17 cellular contexts compared by ENCODE assay signal in genomic region chr5:93576015-93576414, GRCh38. TPM values are rescaled to one million over a fixed set of nuclear protein-coding genes. Genes with fewer than 3 reads are reported as not detected.
DNase-seq lines count a peak whose midpoint lies in the region; ATAC-seq and TF ChIP-seq lines count a peak whose summit lies in the region.
"Had no signal": no experiment of that assay in that cellular context is flagged by ENCODE, and none has a peak within 500 bp of the region (broad histone marks: within the 10 kb centered on the region; RNA-seq: fewer than 3 reads in every experiment).

No MANE protein-coding gene starts in this region.

- H3K27me3 ChIP-seq in muscle layer of duodenum (ENCODE audit: low read depth, low read length), result peaks cover 66% of the 10 kb centered on the region

- H3K4me3 ChIP-seq in muscle layer of duodenum (ENCODE audit: low read depth in 1 of 2, low read length in 2 of 2), result no peak overlapping the region
- H3K4me3 ChIP-seq: GM23248 had no signal

- no peak for TF ChIP-seq CTCF in brain (conservative IDR thresholded peaks at IDR 0.05)
- TF ChIP-seq CTCF in type B pancreatic cell (conservative IDR thresholded peaks at IDR 0.05), result no peak

- H3K27me3 Mint-ChIP-seq in brain (peaks cover 46% of the 10 kb centered on the region), type B pancreatic cell (peaks cover 88% of the 10 kb centered on the region)

- H3K9me3 Mint-ChIP-seq in brain (peaks cover 2 to 29% (median 16%) of the 10 kb centered on the region in 5 experiments), type B pancreatic cell (no peaks in the 10 kb centered on the region)

- H3K27ac ChIP-seq in muscle layer of duodenum (ENCODE audit: low read length), result peak overlapping the region; percentile 19
- H3K27ac ChIP-seq: GM23248 had no signal

- peaks cover 31% of the 10 kb centered on the region for H3K36me3 Mint-ChIP-seq in brain
- H3K36me3 Mint-ChIP-seq in type B pancreatic cell, result no peaks in the 10 kb centered on the region
- H3K36me3 Mint-ChIP-seq: CD4-positive, alpha-beta memory T cell had no signal

- H3K4me3 Mint-ChIP-seq in brain (peak overlapping the region; percentile 70 to 83 (median 82)), type B pancreatic cell (peak overlapping the region; percentile 57)
- H3K4me3 Mint-ChIP-seq: CD4-positive, alpha-beta memory T cell had no signal

- ATAC-seq in HG02885 (IDR thresholded peaks at IDR 0.05; ENCODE audit: poor library complexity, unreplicated experiment), result no peak

- peaks cover 75% of the 10 kb centered on the region for H3K4me1 Mint-ChIP-seq in brain
- H3K4me1 Mint-ChIP-seq in type B pancreatic cell (ENCODE audit: unreplicated experiment), result peaks cover 45% of the 10 kb centered on the region

- DNase-seq in HuH-7.5 (ENCODE audit: low spot score), result peak; percentile 6
- DNase-seq in type B pancreatic cell (ENCODE audit: extremely low spot score, unreplicated experiment), result no peak
- DNase-seq in activated CD8-positive, alpha-beta memory T cell treated with anti-CD3 and anti-CD28 coated beads, Interleukin-2, amount 50 U/mL, for 48 hours, result no peak
- no peak for DNase-seq in activated effector memory CD4-positive, alpha-beta T cell treated with Interleukin-2 at 50 U/mL for 16 hours
- DNase-seq: Calu3; CD4-positive, alpha-beta memory T cell; GM23248; NCI-H1417; NCI-H1930; NCI-H2171; NCI-H446; NCI-H69; RPMI8226; SIG-M5 had no signal

- no peaks in the 10 kb centered on the region for H3K36me3 ChIP-seq in muscle layer of duodenum (ENCODE audit: control insufficient read depth in 1 of 2, insufficient read depth in 2 of 2, low read length in 2 of 2)

- H3K4me1 ChIP-seq in muscle layer of duodenum (ENCODE audit: control insufficient read depth in 1 of 2, insufficient read depth in 2 of 2, low read length in 2 of 2), result peaks cover 0 to 34% of the 10 kb centered on the region in 2 donors

- peak overlapping the region in 4 of 5 experiments; percentile 60 to 99 (median 97) for H3K27ac Mint-ChIP-seq in brain
- no peak overlapping the region for H3K27ac Mint-ChIP-seq in type B pancreatic cell
- H3K27ac Mint-ChIP-seq: CD4-positive, alpha-beta memory T cell had no signal

- H3K9me3 ChIP-seq in muscle layer of duodenum (ENCODE audit: control insufficient read depth in 1 of 2, low read length in 2 of 2), result no peaks in the 10 kb centered on the region

RNA-seq across cellular contexts. Expression of gene NR2F1-AS1, which starts 5.0 kb away (rescaled TPM):
- 35.2 TPM for polyA plus RNA-seq in brain (ENCODE audit: insufficient read depth, low read depth, low replicate concordance)
- total RNA-seq in type B pancreatic cell (ENCODE audit: low replicate concordance), result 1.8 and 19.0 TPM in 2 replicates
- total RNA-seq: CD4-positive, alpha-beta memory T cell had no signal
- polyA plus RNA-seq: CD4-positive, alpha-beta memory T cell had no signal

RNA-seq across cellular contexts. Expression of gene NR2F1, which starts 7.0 kb away (rescaled TPM):
- polyA plus RNA-seq in brain (ENCODE audit: insufficient read depth, low read depth, low replicate concordance), result 356 TPM
- total RNA-seq in type B pancreatic cell (ENCODE audit: low replicate concordance), result 6.6 and 126 TPM in 2 replicates
- total RNA-seq: CD4-positive, alpha-beta memory T cell had no signal
- polyA plus RNA-seq: CD4-positive, alpha-beta memory T cell had no signal
